ENCODE assay signal across 1 cellular context in the genomic region with DNA sequence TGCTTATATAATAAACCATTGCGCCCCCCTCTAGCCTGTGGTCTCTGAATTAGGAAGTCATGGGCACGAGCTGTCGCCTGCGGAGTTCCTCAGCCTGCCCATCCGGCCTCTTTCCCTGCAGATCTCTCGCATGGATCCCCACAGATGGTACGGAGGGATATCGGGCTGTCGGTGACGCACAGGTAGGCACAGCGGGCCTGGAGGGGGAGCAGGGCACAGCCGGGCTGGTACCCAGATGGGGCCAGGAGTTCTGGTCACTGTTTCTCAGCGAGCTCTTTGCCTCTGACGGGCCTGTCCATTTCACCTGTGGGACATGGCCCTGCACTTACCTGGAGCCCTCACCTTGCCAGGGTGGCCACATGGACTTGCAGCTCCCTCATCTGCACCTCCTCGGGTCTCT.
TF ChIP-seq lines count a peak whose summit lies in the region.

No MANE protein-coding gene starts in this region.

TF ChIP-seq in IMR-90, 13 proteins besides CTCF, POLR2A, EP300 and RAD21 (continued from another document):
- no peak for TF ChIP-seq FOS (IDR thresholded peaks at IDR 0.05; ENCODE audit: low read depth, low read length)
- TF ChIP-seq MAZ (IDR thresholded peaks at IDR 0.05; ENCODE audit: borderline replicate concordance, low read depth, low read length): no peak
- no peak for TF ChIP-seq SMC3 (IDR thresholded peaks at IDR 0.05; ENCODE audit: low read depth, low read length)
- TF ChIP-seq MXI1 (IDR thresholded peaks at IDR 0.05; ENCODE audit: borderline replicate concordance, low read depth, low read length): no peak
- TF ChIP-seq, protein P1, sequence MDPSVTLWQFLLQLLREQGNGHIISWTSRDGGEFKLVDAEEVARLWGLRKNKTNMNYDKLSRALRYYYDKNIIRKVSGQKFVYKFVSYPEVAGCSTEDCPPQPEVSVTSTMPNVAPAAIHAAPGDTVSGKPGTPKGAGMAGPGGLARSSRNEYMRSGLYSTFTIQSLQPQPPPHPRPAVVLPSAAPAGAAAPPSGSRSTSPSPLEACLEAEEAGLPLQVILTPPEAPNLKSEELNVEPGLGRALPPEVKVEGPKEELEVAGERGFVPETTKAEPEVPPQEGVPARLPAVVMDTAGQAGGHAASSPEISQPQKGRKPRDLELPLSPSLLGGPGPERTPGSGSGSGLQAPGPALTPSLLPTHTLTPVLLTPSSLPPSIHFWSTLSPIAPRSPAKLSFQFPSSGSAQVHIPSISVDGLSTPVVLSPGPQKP (IDR thresholded peaks at IDR 0.05; ENCODE audit: borderline replicate concordance, low read depth, low read length): no peak
- no peak for TF ChIP-seq MAFK (IDR thresholded peaks at IDR 0.05; ENCODE audit: low read depth, low read length)
- no peak for TF ChIP-seq CEBPB (IDR thresholded peaks at IDR 0.05; ENCODE audit: low read depth, low read length)
- TF ChIP-seq, protein P2, sequence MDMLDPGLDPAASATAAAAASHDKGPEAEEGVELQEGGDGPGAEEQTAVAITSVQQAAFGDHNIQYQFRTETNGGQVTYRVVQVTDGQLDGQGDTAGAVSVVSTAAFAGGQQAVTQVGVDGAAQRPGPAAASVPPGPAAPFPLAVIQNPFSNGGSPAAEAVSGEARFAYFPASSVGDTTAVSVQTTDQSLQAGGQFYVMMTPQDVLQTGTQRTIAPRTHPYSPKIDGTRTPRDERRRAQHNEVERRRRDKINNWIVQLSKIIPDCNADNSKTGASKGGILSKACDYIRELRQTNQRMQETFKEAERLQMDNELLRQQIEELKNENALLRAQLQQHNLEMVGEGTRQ (IDR thresholded peaks at IDR 0.05; ENCODE audit: low read depth, low read length): no peak
- no peak for TF ChIP-seq RFX5 (IDR thresholded peaks at IDR 0.05; ENCODE audit: low read depth, low read length)
- TF ChIP-seq NFE2L2 (IDR thresholded peaks at IDR 0.05; ENCODE audit: low read depth, low read length): no peak
- TF ChIP-seq CHD1 (IDR thresholded peaks at IDR 0.05; ENCODE audit: low read depth, low read length): no peak
